ENCODE assay signal across 19 cellular contexts in the genomic region with DNA sequence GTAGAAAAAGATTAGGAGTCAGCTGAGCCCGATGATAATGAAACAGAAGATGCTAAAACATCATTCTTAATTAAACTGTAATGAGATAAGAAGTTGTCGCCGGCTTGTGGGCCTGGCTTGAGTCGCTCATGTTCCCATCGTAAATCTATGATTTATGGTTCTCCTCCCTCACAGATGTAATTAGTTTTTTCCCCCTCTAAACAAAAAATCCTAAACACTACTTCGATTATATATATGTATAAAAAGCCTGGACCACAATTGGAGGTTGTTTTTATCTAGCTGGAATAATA.
"Had no signal": no experiment of that assay in that cellular context is flagged by ENCODE, and none has a peak within 500 bp of the region (broad histone marks: within the 10 kb centered on the region; RNA-seq: fewer than 3 reads in every experiment).

No MANE protein-coding gene starts in this region.

- H3K4me1 ChIP-seq: adrenal gland, left lung, psoas muscle, tibial artery had no signal

- DNase-seq: activated CD4-positive, alpha-beta T cell treated with anti-CD3 and anti-CD28 coated beads, Interleukin-2, amount 10 ng/mL, durations not matched to agents 7 days and 5 days; activated CD8-positive, alpha-beta T cell treated with anti-CD3 and anti-CD28 coated beads, Interleukin-2, amount 10 ng/mL, durations not matched to agents 7 days and 5 days; activated gamma-delta T cell; activated T-cell treated with anti-CD3 and anti-CD28 coated beads, Interleukin-2, amount 50 U/mL, for 72 hours; adrenal gland; effector CD8-positive, alpha-beta T cell; hypothalamus; left lung; psoas muscle; right cardiac atrium; stimulated activated naive CD8-positive, alpha-beta T cell treated with anti-CD3 and anti-CD28 coated beads, Interleukin-15, Interleukin-2, amounts not matched to agents 100 U/mL and 50 U/mL, for 24 hours; tibial artery had no signal

- H3K9me3 Mint-ChIP-seq: activated CD4-positive, alpha-beta T cell treated with anti-CD3 and anti-CD28 coated beads, Interleukin-2, amount 10 ng/mL, durations not matched to agents 7 days and 5 days; activated naive CD4-positive, alpha-beta T cell treated with anti-CD3 and anti-CD28 coated beads, Interleukin-2, amount 50 U/mL, for 72 hours; activated T-cell treated with anti-CD3 and anti-CD28 coated beads, Interleukin-2, amount 50 U/mL, for 72 hours; dendritic cell treated with granulocyte-macrophage colony-stimulating factor and Interleukin-4, amounts not matched to agents 40 ng/mL and 50 ng/mL, for 4 days; T-helper 2 cell treated with Interferon-gamma antibody and Interleukin-4, amounts not matched to agents 5 μg/mL and 100 μg/mL, for 36 hours had no signal

- H3K27ac ChIP-seq: adrenal gland, cardiac muscle cell, left lung, psoas muscle, skin epidermis, tibial artery had no signal

- H3K9me3 ChIP-seq: adrenal gland, left lung, psoas muscle, tibial artery had no signal

- H3K4me3 ChIP-seq: adrenal gland, cardiac muscle cell, left lung, psoas muscle, skin epidermis, tibial artery had no signal

- H3K36me3 ChIP-seq: adrenal gland, cardiac muscle cell, left lung, tibial artery had no signal

- H3K27me3 Mint-ChIP-seq: activated CD4-positive, alpha-beta T cell treated with anti-CD3 and anti-CD28 coated beads, Interleukin-2, amount 10 ng/mL, durations not matched to agents 7 days and 5 days had no signal

- H3K27me3 ChIP-seq: adrenal gland, cardiac muscle cell, left lung, tibial artery had no signal

- H3K36me3 Mint-ChIP-seq: activated naive CD4-positive, alpha-beta T cell treated with anti-CD3 and anti-CD28 coated beads, Interleukin-2, amount 50 U/mL, for 72 hours had no signal

- ATAC-seq: activated CD4-positive, CD25-positive, alpha-beta regulatory T cell treated with anti-CD3 and anti-CD28 coated beads, Interleukin-2, amount 50 U/mL, for 24 hours; activated CD8-positive, alpha-beta T cell treated with anti-CD3 and anti-CD28 coated beads, Interleukin-2, amount 10 ng/mL, durations not matched to agents 7 days and 5 days; activated naive CD4-positive, alpha-beta T cell treated with anti-CD3 and anti-CD28 coated beads, Interleukin-2, amount 50 U/mL, for 72 hours; activated T-cell treated with anti-CD3 and anti-CD28 coated beads, Interleukin-2, amount 50 U/mL, for 72 hours; esophagus mucosa; left lung; psoas muscle; right cardiac atrium; stimulated activated naive CD8-positive, alpha-beta T cell treated with anti-CD3 and anti-CD28 coated beads, Interleukin-15, Interleukin-2, amounts not matched to agents 100 U/mL and 50 U/mL, for 24 hours had no signal

- H3K4me3 Mint-ChIP-seq: activated CD4-positive, alpha-beta T cell treated with anti-CD3 and anti-CD28 coated beads, Interleukin-2, amount 10 ng/mL, durations not matched to agents 7 days and 5 days; activated CD8-positive, alpha-beta T cell treated with anti-CD3 and anti-CD28 coated beads, Interleukin-2, amount 10 ng/mL, durations not matched to agents 7 days and 5 days; activated T-cell treated with anti-CD3 and anti-CD28 coated beads, Interleukin-2, amount 50 U/mL, for 72 hours; dendritic cell treated with granulocyte-macrophage colony-stimulating factor and Interleukin-4, amounts not matched to agents 40 ng/mL and 50 ng/mL, for 4 days; T-helper 2 cell treated with Interferon-gamma antibody and Interleukin-4, amounts not matched to agents 5 μg/mL and 100 μg/mL, for 36 hours had no signal

- H3K4me1 Mint-ChIP-seq: activated CD4-positive, alpha-beta T cell treated with anti-CD3 and anti-CD28 coated beads, Interleukin-2, amount 10 ng/mL, durations not matched to agents 7 days and 5 days had no signal

- H3K27ac Mint-ChIP-seq: activated CD4-positive, alpha-beta T cell treated with anti-CD3 and anti-CD28 coated beads, Interleukin-2, amount 10 ng/mL, durations not matched to agents 7 days and 5 days; activated CD8-positive, alpha-beta T cell treated with anti-CD3 and anti-CD28 coated beads, Interleukin-2, amount 10 ng/mL, durations not matched to agents 7 days and 5 days; activated T-cell treated with anti-CD3 and anti-CD28 coated beads, Interleukin-2, amount 50 U/mL, for 72 hours; dendritic cell treated with granulocyte-macrophage colony-stimulating factor and Interleukin-4, amounts not matched to agents 40 ng/mL and 50 ng/mL, for 4 days; T-helper 2 cell treated with Interferon-gamma antibody and Interleukin-4, amounts not matched to agents 5 μg/mL and 100 μg/mL, for 36 hours had no signal
